ENCODE assay signal across 1 cellular context in the genomic region with DNA sequence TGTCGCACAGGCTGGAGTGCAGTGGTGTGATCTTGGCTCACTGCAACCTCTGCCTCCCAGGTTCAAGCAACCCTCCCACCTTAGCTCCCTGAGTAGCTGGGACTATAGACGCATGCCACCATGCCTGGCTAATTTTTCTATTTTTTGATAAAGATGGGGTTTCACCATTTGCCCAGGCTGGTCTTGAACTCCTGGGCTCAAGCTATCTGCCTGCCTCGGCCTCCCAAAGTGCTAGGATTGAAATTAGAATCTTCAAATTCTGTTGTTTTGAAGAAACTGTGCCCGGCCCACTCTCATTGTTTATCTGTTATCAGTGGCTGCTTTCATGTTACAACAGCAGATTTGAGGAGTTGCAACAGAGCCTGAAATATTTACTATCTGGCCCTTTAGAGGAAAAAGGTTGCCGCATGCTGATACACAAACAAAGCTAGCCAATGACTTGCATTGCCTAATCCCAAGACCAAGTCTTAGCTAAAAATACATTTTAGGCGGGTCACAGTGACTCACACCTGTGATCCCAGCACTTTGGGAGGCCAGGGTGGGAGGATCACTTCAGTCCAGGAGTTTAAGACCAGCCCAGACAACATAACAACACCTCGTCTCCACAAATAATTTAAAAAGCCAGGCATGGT.
TF ChIP-seq lines count a peak whose summit lies in the region.

No MANE protein-coding gene starts in this region.

TF ChIP-seq in HepG2, 621 proteins besides CTCF, POLR2A, EP300 and RAD21 (continued from another document and continues in another):
- TF ChIP-seq ZBTB40 (IDR thresholded peaks at IDR 0.05) (no peak), ZBTB40 (CRISPR knock-in tag; IDR thresholded peaks at IDR 0.05) (peak; percentile 34; the same call in 1 of the 2 replicates), KAT8 (CRISPR knock-in tag; IDR thresholded peaks at IDR 0.05) (peak; percentile 71), ZNF343 (CRISPR knock-in tag; IDR thresholded peaks at IDR 0.05) (no peak), ZNF878 (CRISPR knock-in tag; IDR thresholded peaks at IDR 0.05) (peak; percentile 51; the same call in 1 of the 2 replicates), ZFP37 (CRISPR knock-in tag; IDR thresholded peaks at IDR 0.05; ENCODE audit: borderline replicate concordance) (no peak), ATF4 (CRISPR knock-in tag; IDR thresholded peaks at IDR 0.05) (peak in 1 of 2 experiments; percentile 91; a peak in 2 of 4 replicates), ZNF589 (CRISPR knock-in tag; conservative IDR thresholded peaks at IDR 0.05) (no peak), ZNF382 (CRISPR knock-in tag; IDR thresholded peaks at IDR 0.05; ENCODE audit: borderline replicate concordance) (no peak), ZNF407 (CRISPR knock-in tag; IDR thresholded peaks at IDR 0.05; ENCODE audit: not compliant biosample characterization) (no peak), SNAPC4 (CRISPR knock-in tag; IDR thresholded peaks at IDR 0.05) (no peak), RFX5 (IDR thresholded peaks at IDR 0.05; ENCODE audit: low read depth, low read length) (no peak; the same call in 1 of the 2 replicates), TARDBP (CRISPR knock-in tag; IDR thresholded peaks at IDR 0.05) (peak; percentile 80; the same call in 1 of the 2 replicates), DMAP1 (CRISPR knock-in tag; IDR thresholded peaks at IDR 0.05) (no peak; the same call in 1 of the 2 replicates), FOSL1 (CRISPR knock-in tag; IDR thresholded peaks at IDR 0.05; ENCODE audit: borderline replicate concordance) (peak; percentile 74; the same call in 1 of the 2 replicates), TMF1 (CRISPR knock-in tag; IDR thresholded peaks at IDR 0.05; ENCODE audit: low read depth) (no peak), ATAD3A (CRISPR knock-in tag; IDR thresholded peaks at IDR 0.05) (no peak), ZNF556 (CRISPR knock-in tag; IDR thresholded peaks at IDR 0.05; ENCODE audit: borderline replicate concordance) (no peak), ZNF839 (CRISPR knock-in tag; IDR thresholded peaks at IDR 0.05; ENCODE audit: borderline replicate concordance) (no peak), HNRNPL (IDR thresholded peaks at IDR 0.05; ENCODE audit: low read depth, low read length) (no peak), POLR2AphosphoS5 (IDR thresholded peaks at IDR 0.05; ENCODE audit: low read depth, low read length) (no peak), ZNF530 (CRISPR knock-in tag; IDR thresholded peaks at IDR 0.05; ENCODE audit: low read depth) (no peak)
- TF ChIP-seq, protein P1, sequence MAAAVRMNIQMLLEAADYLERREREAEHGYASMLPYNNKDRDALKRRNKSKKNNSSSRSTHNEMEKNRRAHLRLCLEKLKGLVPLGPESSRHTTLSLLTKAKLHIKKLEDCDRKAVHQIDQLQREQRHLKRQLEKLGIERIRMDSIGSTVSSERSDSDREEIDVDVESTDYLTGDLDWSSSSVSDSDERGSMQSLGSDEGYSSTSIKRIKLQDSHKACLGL (CRISPR knock-in tag; IDR thresholded peaks at IDR 0.05): no peak
- TF ChIP-seq, protein P2, sequence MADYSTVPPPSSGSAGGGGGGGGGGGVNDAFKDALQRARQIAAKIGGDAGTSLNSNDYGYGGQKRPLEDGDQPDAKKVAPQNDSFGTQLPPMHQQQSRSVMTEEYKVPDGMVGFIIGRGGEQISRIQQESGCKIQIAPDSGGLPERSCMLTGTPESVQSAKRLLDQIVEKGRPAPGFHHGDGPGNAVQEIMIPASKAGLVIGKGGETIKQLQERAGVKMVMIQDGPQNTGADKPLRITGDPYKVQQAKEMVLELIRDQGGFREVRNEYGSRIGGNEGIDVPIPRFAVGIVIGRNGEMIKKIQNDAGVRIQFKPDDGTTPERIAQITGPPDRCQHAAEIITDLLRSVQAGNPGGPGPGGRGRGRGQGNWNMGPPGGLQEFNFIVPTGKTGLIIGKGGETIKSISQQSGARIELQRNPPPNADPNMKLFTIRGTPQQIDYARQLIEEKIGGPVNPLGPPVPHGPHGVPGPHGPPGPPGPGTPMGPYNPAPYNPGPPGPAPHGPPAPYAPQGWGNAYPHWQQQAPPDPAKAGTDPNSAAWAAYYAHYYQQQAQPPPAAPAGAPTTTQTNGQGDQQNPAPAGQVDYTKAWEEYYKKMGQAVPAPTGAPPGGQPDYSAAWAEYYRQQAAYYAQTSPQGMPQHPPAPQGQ (CRISPR knock-in tag; IDR thresholded peaks at IDR 0.05; ENCODE audit: borderline replicate concordance): no peak
